In genomic region chr9:4663956-4664355, GRCh38 we compare ENCODE assay signal across 13 cellular contexts. TPM values are rescaled to one million over a fixed set of nuclear protein-coding genes. Genes with fewer than 3 reads are reported as not detected.
DNase-seq lines count a peak whose midpoint lies in the region; ATAC-seq and TF ChIP-seq lines count a peak whose summit lies in the region.
"Had no signal": no experiment of that assay in that cellular context is flagged by ENCODE, and none has a peak within 500 bp of the region (broad histone marks: within the 10 kb centered on the region; RNA-seq: fewer than 3 reads in every experiment).

No MANE protein-coding gene starts in this region.

- H3K4ac ChIP-seq in IMR-90 (ENCODE audit: low read depth, low read length), result no peak overlapping the region

- POLR2A ChIA-PET in IMR-90 (lab: Charles Lee; ENCODE audit: unreplicated experiment) (no interaction called here), MCF 10A (lab: Yijun Ruan, JAX) (interaction anchor here (0.8 to 5.9 kb wide), 7 partner anchors 11 to 78 kb away, joined by 4 to 42 read pairs (median 13); partner anchors contain the start of genes AK3 and CDC37L1)

- no peak for TF ChIP-seq POLR2A in IMR-90 (IDR thresholded peaks at IDR 0.05; ENCODE audit: low read depth, low read length)

- peaks cover 40% of the 10 kb centered on the region for H3K4me1 Mint-ChIP-seq in MCF 10A (ENCODE audit: insufficient read depth, unreplicated experiment)

- no peaks in the 10 kb centered on the region for H3K36me3 ChIP-seq in IMR-90 (ENCODE audit: control insufficient read depth, insufficient read depth, low read length)
- no peaks in the 10 kb centered on the region for H3K36me3 ChIP-seq in muscle layer of duodenum (ENCODE audit: control insufficient read depth in 1 of 2, insufficient read depth in 2 of 2, low read length in 2 of 2)
- no peaks in the 10 kb centered on the region for H3K36me3 ChIP-seq in MM.1S (replicated peaks; ENCODE audit: insufficient read depth, low read length)
- H3K36me3 ChIP-seq: uterus had no signal

- 0 out of 2 replicates have a peak overlapping the region, but pooled peaks have one; percentile 5 for H2BK20ac ChIP-seq in IMR-90 (ENCODE audit: low read depth, low read length)

- no peak overlapping the region for H3K9ac ChIP-seq in IMR-90 (ENCODE audit: low read depth, low read length)
- no peak overlapping the region for H3K9ac ChIP-seq in MM.1S (ENCODE audit: low read length)

- H3K79me2 ChIP-seq in MM.1S (ENCODE audit: low read length), result no peaks in the 10 kb centered on the region

- H2AK5ac ChIP-seq in IMR-90 (ENCODE audit: low read depth, low read length), result 0 out of 2 replicates have a peak overlapping the region, but pooled peaks have one; percentile 35

- no peak overlapping the region for H2BK5ac ChIP-seq in IMR-90 (ENCODE audit: low read depth, low read length, poor library complexity, severe bottlenecking)

- no peak overlapping the region for H2AK9ac ChIP-seq in IMR-90 (replicated peaks; ENCODE audit: low read depth, low read length, poor library complexity)

- H3K9me3 ChIP-seq in IMR-90 (ENCODE audit: control insufficient read depth, insufficient read depth, low read length) (no peaks in the 10 kb centered on the region), muscle layer of duodenum (ENCODE audit: control insufficient read depth in 1 of 2, low read length in 2 of 2) (no peaks in the 10 kb centered on the region), MM.1S (replicated peaks; ENCODE audit: insufficient read depth, low read length) (no peaks in the 10 kb centered on the region)
- H3K9me3 ChIP-seq: uterus had no signal

- no peak overlapping the region for H2BK15ac ChIP-seq in IMR-90 (ENCODE audit: low read depth, low read length)

- H3K4me2 ChIP-seq in IMR-90 (ENCODE audit: low read depth, low read length) (peak overlapping the region; percentile 69), MM.1S (ENCODE audit: low read depth, low read length) (no peak overlapping the region)

- H2AFZ ChIP-seq in IMR-90 (replicated peaks; ENCODE audit: low read length, poor library complexity) (no peak overlapping the region), MM.1S (ENCODE audit: low read length) (no peak overlapping the region)

- peaks cover 9% of the 10 kb centered on the region for H3K4me1 ChIP-seq in IMR-90 (ENCODE audit: control insufficient read depth, insufficient read depth, low read length)
- peaks cover 20 to 25% of the 10 kb centered on the region in 2 donors for H3K4me1 ChIP-seq in muscle layer of duodenum (ENCODE audit: control insufficient read depth in 1 of 2, insufficient read depth in 2 of 2, low read length in 2 of 2)
- H3K4me1 ChIP-seq in MM.1S (ENCODE audit: low read length), result peaks cover 24% of the 10 kb centered on the region
- H3K4me1 ChIP-seq: uterus had no signal

- TF ChIP-seq CTCF in IMR-90 (conservative IDR thresholded peaks at IDR 0.05; ENCODE audit: low read depth, low read length) (no peak), MCF 10A (IDR thresholded peaks at IDR 0.05; ENCODE audit: unreplicated experiment) (no peak), MM.1S (IDR thresholded peaks at IDR 0.05; ENCODE audit: low read length) (no peak)

- H3F3A ChIP-seq in MM.1S (ENCODE audit: insufficient read depth, low read length), result peaks cover 16% of the 10 kb centered on the region

- BruUV-seq in IMR-90 (replicated peaks; lab: Mats Ljungman, UMichigan) (no TSS peak), MCF 10A (replicated peaks; lab: Mats Ljungman, UMichigan) (no TSS peak)

- no peak overlapping the region for H3K23ac ChIP-seq in IMR-90 (ENCODE audit: low read depth, low read length)

- no peak for ATAC-seq in IMR-90 (ENCODE audit: low read depth)

- no peak overlapping the region for H4K91ac ChIP-seq in IMR-90 (ENCODE audit: insufficient read depth, low read depth, low read length)

- dilution Hi-C loops in IMR-90 (cut with HindIII; ENCODE audit: low sequenced_read_pairs, unreplicated experiment), result no loop called here

- no peaks in the 10 kb centered on the region for H3K36me3 Mint-ChIP-seq in MCF 10A (ENCODE audit: insufficient read depth, unreplicated experiment)

- H3K14ac ChIP-seq in IMR-90 (replicated peaks; ENCODE audit: low read depth, low read length), result no peak overlapping the region

- no peak for TF ChIP-seq RAD21 in IMR-90 (IDR thresholded peaks at IDR 0.05; ENCODE audit: low read length)

- H3K18ac ChIP-seq in IMR-90 (ENCODE audit: low read depth, low read length), result no peak overlapping the region

- H3K79me1 ChIP-seq in IMR-90 (ENCODE audit: low read depth in 1 of 2, low read length in 2 of 2), result peaks cover 9 to 14% of the 10 kb centered on the region in 2 experiments; a peak in 3 of 4 replicates

- no peaks in the 10 kb centered on the region for H3K9me3 Mint-ChIP-seq in MCF 10A (ENCODE audit: unreplicated experiment)

- H4K20me1 ChIP-seq in IMR-90 (ENCODE audit: insufficient read depth, low read length), result no peaks in the 10 kb centered on the region
- H4K20me1 ChIP-seq in MM.1S (ENCODE audit: insufficient read depth, low read length), result no peaks in the 10 kb centered on the region

- H3K4me3 ChIP-seq in IMR-90 (ENCODE audit: insufficient read depth, low read depth, low read length), result no peak overlapping the region; the same call in 1 of the 2 replicates
- H3K4me3 ChIP-seq in muscle layer of duodenum (ENCODE audit: low read depth in 1 of 2, low read length in 2 of 2), result peak overlapping the region in 1 of 2 donors; percentile 37
- no peak overlapping the region for H3K4me3 ChIP-seq in MM.1S (ENCODE audit: low read length)

- no peaks in the 10 kb centered on the region for H3K27me3 Mint-ChIP-seq in MCF 10A (ENCODE audit: insufficient read depth, unreplicated experiment)

- peaks cover 8% of the 10 kb centered on the region for H3K9me1 ChIP-seq in IMR-90 (ENCODE audit: insufficient read depth, low read length)

- H3K27ac Mint-ChIP-seq in MCF 10A (ENCODE audit: low read depth, unreplicated experiment), result peak overlapping the region; percentile 70

- no peak overlapping the region for H4K8ac ChIP-seq in IMR-90 (ENCODE audit: low read depth in 2 of 2, low read length in 2 of 2)

- H3K4me3 Mint-ChIP-seq in MCF 10A (ENCODE audit: unreplicated experiment), result peak overlapping the region; percentile 72

- no CpG with 5 or more reads among the region's 3 CpGs for WGBS in IMR-90 (ENCODE audit: extremely low coverage in 2 of 2, insufficient read length in 1 of 2), 2 experiments

- in situ Hi-C loops in IMR-90 (cut with MboI; ENCODE audit: low sequenced_read_pairs), result no loop called here

- intact Hi-C loops in IMR-90 (cut with micrococcal nuclease), result loop anchor here (10.0 kb wide), 1 partner anchor 349 kb away; no protein-coding TSS in a partner anchor
- intact Hi-C loops in MCF 10A (cut with micrococcal nuclease), result loop anchor here (2.0 to 10.0 kb wide), 3 partner anchors 15 to 325 kb away; partner anchors contain the start of gene CDC37L1

- H3K27ac ChIP-seq in IMR-90 (ENCODE audit: insufficient read depth, low read length), result no peak overlapping the region
- H3K27ac ChIP-seq in muscle layer of duodenum (ENCODE audit: low read length), result peak overlapping the region; percentile 74
- no peak overlapping the region for H3K27ac ChIP-seq in MM.1S (ENCODE audit: low read length)

- no peaks in the 10 kb centered on the region for H3K9me2 ChIP-seq in MM.1S (replicated peaks; ENCODE audit: insufficient read depth, low read length)

- no peak overlapping the region for H4K5ac ChIP-seq in IMR-90 (ENCODE audit: low read depth, low read length)

- H3K56ac ChIP-seq in IMR-90 (ENCODE audit: extremely low read depth, insufficient read depth, low read length), result peak overlapping the region; percentile 19; the same call in 1 of the 2 replicates

- DNase-seq in CD1c-positive myeloid dendritic cell (ENCODE audit: extremely low spot score), result peak; percentile 30
- no peak for DNase-seq in IMR-90
- DNase-seq in MCF 10A (ENCODE audit: unreplicated experiment), result no peak
- DNase-seq in NCI-H510A treated with DMSO at 0.1 percent for 48 hours (lab: John Stamatoyannopoulos, UW), result no peak
- no peak for DNase-seq in MM.1S
- no peak for DNase-seq in COLO829 (ENCODE audit: low spot score)
- DNase-seq in stimulated activated CD4-positive, alpha-beta T cell treated with anti-CD3 and anti-CD28 coated beads, Interleukin-2, amount 100 ng/mL, for 48 hours, result no peak
- DNase-seq: EL; NCI-H1436; Right ventricle myocardium superior; stimulated activated CD4-positive, alpha-beta T cell treated with anti-CD3 and anti-CD28 coated beads, Interleukin-1b, Interleukin-23, amount 100 ng/mL, for 48 hours; uterus had no signal

- H2BK120ac ChIP-seq in IMR-90 (ENCODE audit: low read depth, low read length), result no peak overlapping the region

- CTCF ChIA-PET in IMR-90 (lab: Yijun Ruan, JAX) (no interaction called here), MCF 10A (lab: Yijun Ruan, JAX) (interaction anchor here (0.6 to 2.8 kb wide), 8 partner anchors 11 to 282 kb away, joined by 3 to 15 read pairs (median 6); no protein-coding TSS in a partner anchor)

- no peaks in the 10 kb centered on the region; the same call in 1 of the 2 replicates for H3K27me3 ChIP-seq in IMR-90 (ENCODE audit: control insufficient read depth, insufficient read depth, low read length)
- no peaks in the 10 kb centered on the region for H3K27me3 ChIP-seq in muscle layer of duodenum (ENCODE audit: low read depth, low read length)
- no peaks in the 10 kb centered on the region for H3K27me3 ChIP-seq in MM.1S (replicated peaks; ENCODE audit: insufficient read depth, low read length)
- H3K27me3 ChIP-seq: uterus had no signal

RNA-seq across cellular contexts. Expression of gene PLPP6, which starts 1.9 kb away (rescaled TPM):
- total RNA-seq in IMR-90 (2012; rRNA removed) (3.3 and 3.4 TPM in 2 replicates), MCF 10A (2022) (6.3 and 8.3 TPM in 2 replicates)
- polyA plus RNA-seq in IMR-90 (2012; rRNA removed), result 5.3 and 5.9 TPM in 2 replicates
- polyA plus RNA-seq in IMR-90 (2012; cell fraction: cytosol; rRNA removed), result 3.1 and 4.9 TPM in 2 replicates
- polyA plus RNA-seq in IMR-90 (2012; cell fraction: nucleus; rRNA removed; ENCODE audit: low replicate concordance), result 2.8 and 4.1 TPM in 2 replicates

RNA-seq across cellular contexts. Expression of gene SPATA6L, which starts 2.3 kb away (rescaled TPM):
- total RNA-seq in IMR-90 (2012; rRNA removed) (0.18 and 0.28 TPM in 2 replicates), MCF 10A (2022) (3.7 and 5.5 TPM in 2 replicates)
- polyA plus RNA-seq in IMR-90 (2012; rRNA removed), result 0.60 and 0.84 TPM in 2 replicates
- polyA plus RNA-seq in IMR-90 (2012; cell fraction: cytosol; rRNA removed), result 0.04 TPM in 1 of 2 replicates, not detected in the other
- polyA plus RNA-seq in IMR-90 (2012; cell fraction: nucleus; rRNA removed; ENCODE audit: low replicate concordance), result 0.47 and 1.4 TPM in 2 replicates

RNA-seq across cellular contexts. Expression of gene CDC37L1, which starts 15.4 kb away (rescaled TPM):
- total RNA-seq in IMR-90 (2012; rRNA removed) (6.6 and 12.8 TPM in 2 replicates), MCF 10A (2022) (13.8 and 20.4 TPM in 2 replicates)
- polyA plus RNA-seq in IMR-90 (2012; rRNA removed), result 6.5 and 7.3 TPM in 2 replicates
- 4.3 and 7.5 TPM in 2 replicates for polyA plus RNA-seq in IMR-90 (2012; cell fraction: cytosol; rRNA removed)
- polyA plus RNA-seq in IMR-90 (2012; cell fraction: nucleus; rRNA removed; ENCODE audit: low replicate concordance), result 2.7 and 4.3 TPM in 2 replicates
